Comparison of ENCODE assay signal across 8 cellular contexts in the genomic region with DNA sequence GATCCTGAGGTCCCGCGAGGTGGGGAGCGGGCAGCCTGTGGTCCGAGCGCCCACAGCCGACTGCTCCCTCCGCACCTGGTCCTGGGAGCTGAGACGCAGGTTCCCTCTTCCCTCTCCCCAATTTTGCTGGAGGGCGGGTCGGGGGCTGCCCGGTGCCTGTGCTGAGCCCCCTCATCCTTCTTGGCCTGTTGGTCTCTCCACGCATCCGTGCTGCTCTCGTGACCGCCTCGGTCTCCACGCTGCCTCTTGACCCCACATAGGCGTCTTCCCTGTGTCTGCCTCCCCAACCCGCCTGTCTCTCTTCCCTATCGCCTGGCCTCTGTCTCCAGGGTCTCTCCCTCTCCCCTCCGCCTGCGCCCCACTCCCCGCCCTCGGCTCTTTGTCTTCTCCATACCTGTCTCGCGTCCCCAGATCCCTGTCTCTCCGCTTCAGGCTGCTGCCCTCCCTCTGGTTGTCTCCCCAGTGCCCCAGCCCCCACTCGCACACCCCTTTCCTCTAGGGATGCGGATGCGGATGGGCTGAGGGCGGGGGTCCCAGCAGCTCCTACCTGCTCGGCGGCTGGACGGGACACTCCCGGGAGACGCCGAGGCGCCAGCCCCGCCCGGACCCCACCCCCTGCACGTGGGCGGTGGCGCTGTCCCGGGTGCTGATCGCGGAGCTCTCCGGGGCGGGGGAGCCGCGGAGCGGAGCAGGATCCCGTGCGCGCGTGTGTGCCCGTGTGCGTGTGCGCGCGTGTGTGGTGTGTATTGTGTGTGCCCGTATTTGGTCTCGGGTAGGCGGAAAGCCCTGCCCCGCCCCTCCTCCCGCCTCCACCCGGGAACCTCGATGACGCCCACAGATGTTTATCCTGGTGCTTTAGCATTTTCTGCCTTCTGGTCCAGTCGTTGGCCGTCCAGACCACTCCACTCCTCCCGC. TPM values are rescaled to one million over a fixed set of nuclear protein-coding genes. Genes with fewer than 3 reads are reported as not detected.
DNase-seq lines count a peak whose midpoint lies in the region; ATAC-seq and TF ChIP-seq lines count a peak whose summit lies in the region.

A gene (minus strand): TSS at position 720 of the 915 bp plus-strand sequence. CDS start 1,248 bp downstream, outside the sequence.

- H3K36me3 ChIP-seq in colonic mucosa (no peaks in the 10 kb centered on the region), mesendoderm (ENCODE audit: control insufficient read depth, insufficient read depth, low read length) (no peaks in the 10 kb centered on the region)

- TF ChIP-seq CTCF in colonic mucosa (IDR thresholded peaks at IDR 0.05), result no peak

- no peak within 1 kb of the TSS for H3K23ac ChIP-seq in mesendoderm (ENCODE audit: low read length)

- H3K9ac ChIP-seq in colonic mucosa (ENCODE audit: low read depth in 2 of 2, low read length in 2 of 2) (no peak within 1 kb of the TSS), mesendoderm (ENCODE audit: low read length) (no peak within 1 kb of the TSS)

- no peaks in the 10 kb centered on the region for H3K9me3 ChIP-seq in colonic mucosa

- H3K4me1 ChIP-seq in colonic mucosa, result peaks cover 8% of the 10 kb centered on the region
- H3K4me1 ChIP-seq in mesendoderm (ENCODE audit: control insufficient read depth, low read depth, low read length), result no peaks in the 10 kb centered on the region

- H2BK5ac ChIP-seq in mesendoderm (ENCODE audit: low read length), result no peak within 1 kb of the TSS

- no peak within 1 kb of the TSS for H2BK15ac ChIP-seq in mesendoderm (replicated peaks; ENCODE audit: low read depth)

- no peak within 1 kb of the TSS for H4K8ac ChIP-seq in mesendoderm (ENCODE audit: low read depth, low read length)

- peak within 1 kb of the TSS; percentile 77 for H3K4me2 ChIP-seq in mesendoderm (ENCODE audit: low read length)

- H3K27me3 ChIP-seq in colonic mucosa (peaks cover 29% of the 10 kb centered on the region), mesendoderm (ENCODE audit: insufficient read depth, low read length, poor library complexity) (no peaks in the 10 kb centered on the region)

- intact Hi-C loops in colonic mucosa (cut with DNase I), result no loop called here

- no CpG with 5 or more reads among the region's 71 CpGs for WGBS in mesendoderm (ENCODE audit: extremely low coverage, insufficient coverage, low lambda C conversion rate)

- no peak within 1 kb of the TSS for H4K5ac ChIP-seq in mesendoderm (ENCODE audit: low read length)

- H3K9me3 Mint-ChIP-seq in stimulated activated effector memory CD8-positive, alpha-beta T cell treated with anti-CD3 and anti-CD28 coated beads, Interleukin-12 subunit alpha, Interleukin-12 subunit beta, amount 100 ng/mL, for 72 hours, result no peaks in the 10 kb centered on the region

- DNase-seq in ELF-1 (ENCODE audit: low read depth, low spot score) (peak; percentile 44), HuH-7.5 (ENCODE audit: low spot score) (peak; percentile 84), colonic mucosa (peak; percentile 62), mesendoderm (peak; percentile 55), NCI-H1092 treated with DMSO at 0.1 percent for 48 hours (lab: John Stamatoyannopoulos, UW) (no peak), medulla oblongata (ENCODE audit: extremely low spot score) (no peak)
- DNase-seq in activated CD4-positive, alpha-beta T cell treated with anti-CD3 and anti-CD28 coated beads for 4 hours, result peak; percentile 40 to 60
- peak; percentile 70 to 78 for DNase-seq in stimulated activated effector memory CD8-positive, alpha-beta T cell treated with anti-CD3 and anti-CD28 coated beads, Interleukin-12 subunit alpha, Interleukin-12 subunit beta, amount 100 ng/mL, for 72 hours (ENCODE audit: low spot score in 2 of 2)

- H3K4ac ChIP-seq in mesendoderm (ENCODE audit: low read depth, low read length), result no peak within 1 kb of the TSS

- H3K27ac Mint-ChIP-seq in stimulated activated effector memory CD8-positive, alpha-beta T cell treated with anti-CD3 and anti-CD28 coated beads, Interleukin-12 subunit alpha, Interleukin-12 subunit beta, amount 100 ng/mL, for 72 hours, result peak within 1 kb of the TSS; percentile 81

- H3K4me1 Mint-ChIP-seq in stimulated activated effector memory CD8-positive, alpha-beta T cell treated with anti-CD3 and anti-CD28 coated beads, Interleukin-12 subunit alpha, Interleukin-12 subunit beta, amount 100 ng/mL, for 72 hours, result peaks cover 24% of the 10 kb centered on the region

- peaks cover 18% of the 10 kb centered on the region for H3K36me3 Mint-ChIP-seq in stimulated activated effector memory CD8-positive, alpha-beta T cell treated with anti-CD3 and anti-CD28 coated beads, Interleukin-12 subunit alpha, Interleukin-12 subunit beta, amount 100 ng/mL, for 72 hours

- peak; percentile 62 for ATAC-seq in stimulated activated effector memory CD8-positive, alpha-beta T cell treated with anti-CD3 and anti-CD28 coated beads, Interleukin-12 subunit alpha, Interleukin-12 subunit beta, amount 100 ng/mL, for 72 hours

- H3K18ac ChIP-seq in mesendoderm (ENCODE audit: low read length), result no peak within 1 kb of the TSS

- H2AK5ac ChIP-seq in mesendoderm (ENCODE audit: low read length), result no peak within 1 kb of the TSS

- H3K4me3 ChIP-seq in colonic mucosa, result peak within 1 kb of the TSS; percentile 15
- no peak within 1 kb of the TSS for H3K4me3 ChIP-seq in mesendoderm (ENCODE audit: low read length)

- no peaks in the 10 kb centered on the region for H3K79me2 ChIP-seq in mesendoderm (ENCODE audit: control insufficient read depth, insufficient read depth, low read length)

- no peak within 1 kb of the TSS for H3K27ac ChIP-seq in colonic mucosa
- H3K27ac ChIP-seq in mesendoderm (ENCODE audit: low read depth, low read length), result no peak within 1 kb of the TSS

- no peaks in the 10 kb centered on the region for H3K79me1 ChIP-seq in mesendoderm (ENCODE audit: low read length)

- no peak within 1 kb of the TSS for H3K56ac ChIP-seq in mesendoderm (ENCODE audit: low read length)

- no peak within 1 kb of the TSS for H2BK120ac ChIP-seq in mesendoderm (ENCODE audit: low read depth, low read length)

- peak within 1 kb of the TSS; percentile 67 for H3K4me3 Mint-ChIP-seq in stimulated activated effector memory CD8-positive, alpha-beta T cell treated with anti-CD3 and anti-CD28 coated beads, Interleukin-12 subunit alpha, Interleukin-12 subunit beta, amount 100 ng/mL, for 72 hours

RNA-seq across cellular contexts. Expression of the gene that starts here (rescaled TPM):
- total RNA-seq in colonic mucosa, result 1 to 10 TPM in 1 of 2 donors, under 1 TPM in 1; 0.67 to 3.2 TPM
- polyA plus RNA-seq in mesendoderm (2013, experiment 1 of 2), result 0.53 TPM
- 0.24 TPM for polyA plus RNA-seq in mesendoderm (2013, experiment 2 of 2)

Comparison
In these comparisons a context has a peak if more than half of its experiments do, and no peak if none do; other contexts are left out.
1. DNase-seq: peak in ELF-1 (single experiment), HuH-7.5 (single experiment), activated CD4-positive, alpha-beta T cell treated with anti-CD3 and anti-CD28 coated beads for 4 hours (2 of 2), colonic mucosa (single experiment), mesendoderm (single experiment) and stimulated activated effector memory CD8-positive, alpha-beta T cell treated with anti-CD3 and anti-CD28 coated beads, Interleukin-12 subunit alpha, Interleukin-12 subunit beta, amount 100 ng/mL, for 72 hours (2 of 2); none in NCI-H1092 treated with DMSO at 0.1 percent for 48 hours (single experiment) and medulla oblongata (single experiment).